24 cellular contexts compared by ENCODE assay signal in genomic region chr3:192577271-192577670, GRCh38.
"Had no signal": no experiment of that assay in that cellular context is flagged by ENCODE, and none has a peak within 500 bp of the region (broad histone marks: within the 10 kb centered on the region; RNA-seq: fewer than 3 reads in every experiment).

No MANE protein-coding gene starts in this region.

- H3K9me3 ChIP-seq: breast epithelium, neutrophil, ovary, psoas muscle, upper lobe of left lung had no signal

- H3K4me1 ChIP-seq: breast epithelium, psoas muscle, upper lobe of left lung had no signal

- DNase-seq: activated CD4-positive, alpha-beta T cell treated with anti-CD3 and anti-CD28 coated beads for 4 hours; activated CD4-positive, alpha-beta T cell treated with anti-CD3 and anti-CD28 coated beads, Interleukin-2, amount 50 U/mL, for 48 hours; activated CD4-positive, CD25-positive, alpha-beta regulatory T cell; activated effector memory CD4-positive, alpha-beta T cell treated with Interleukin-2 at 50 U/mL for 16 hours; activated naive CD4-positive, alpha-beta T cell treated with anti-CD3 and anti-CD28 coated beads for 36 hours; activated naive CD8-positive, alpha-beta T cell treated with anti-CD3 and anti-CD28 coated beads, Interleukin-2, amount 10 ng/mL, durations not matched to agents 7 days and 5 days; activated T-cell treated with anti-CD3 and anti-CD28 coated beads, Interleukin-2, amount 50 U/mL, for 72 hours; amniotic stem cell; cerebellar nuclear complex; foreskin fibroblast; immature natural killer cell; ovary; psoas muscle; right cardiac atrium; stimulated activated CD4-positive, alpha-beta T cell treated with anti-CD3 and anti-CD28 coated beads, Interleukin-12 subunit alpha, Interleukin-12 subunit beta, amount 100 ng/mL, for 4 hours; stimulated activated CD4-positive, alpha-beta T cell treated with anti-CD3 and anti-CD28 coated beads, Interleukin-4, amount 100 ng/mL, for 4 hours; stimulated activated naive CD8-positive, alpha-beta T cell treated with anti-CD3 and anti-CD28 coated beads, Interleukin-15, Interleukin-2, amounts not matched to agents 100 U/mL and 50 U/mL, for 24 hours; T-helper 17 cell; upper lobe of left lung had no signal

- H3K27ac ChIP-seq: breast epithelium, coronary artery, epithelial cell of prostate, hepatocyte, neutrophil, ovary, psoas muscle, upper lobe of left lung had no signal

- ATAC-seq: activated T-cell treated with anti-CD3 and anti-CD28 coated beads, Interleukin-2, amount 50 U/mL, for 72 hours; psoas muscle; stimulated activated naive CD8-positive, alpha-beta T cell treated with anti-CD3 and anti-CD28 coated beads, Interleukin-15, Interleukin-2, amounts not matched to agents 100 U/mL and 50 U/mL, for 24 hours; T-helper 17 cell had no signal

- H3K27me3 ChIP-seq: breast epithelium, hepatocyte, neutrophil, ovary, upper lobe of left lung had no signal

- H3K36me3 ChIP-seq: breast epithelium, neutrophil, ovary, upper lobe of left lung had no signal

- H3K4me3 ChIP-seq: breast epithelium, coronary artery, hepatocyte, ovary, psoas muscle, upper lobe of left lung had no signal
